8 cellular contexts compared by ENCODE assay signal in genomic region chr12:30602678-30603077, GRCh38.
"Had no signal": no experiment of that assay in that cellular context is flagged by ENCODE, and none has a peak within 500 bp of the region (broad histone marks: within the 10 kb centered on the region; RNA-seq: fewer than 3 reads in every experiment).

No MANE protein-coding gene starts in this region.

- FAIRE-seq: G401.6, GM12878, GM12891, GM12892, GM18507, GM19239 had no signal

- DNase-seq: GDM1, GF-D8 had no signal

- H3K4me3 ChIP-seq: GM12878 had no signal

- ATAC-seq: GM12878 had no signal
